In the genomic region with DNA sequence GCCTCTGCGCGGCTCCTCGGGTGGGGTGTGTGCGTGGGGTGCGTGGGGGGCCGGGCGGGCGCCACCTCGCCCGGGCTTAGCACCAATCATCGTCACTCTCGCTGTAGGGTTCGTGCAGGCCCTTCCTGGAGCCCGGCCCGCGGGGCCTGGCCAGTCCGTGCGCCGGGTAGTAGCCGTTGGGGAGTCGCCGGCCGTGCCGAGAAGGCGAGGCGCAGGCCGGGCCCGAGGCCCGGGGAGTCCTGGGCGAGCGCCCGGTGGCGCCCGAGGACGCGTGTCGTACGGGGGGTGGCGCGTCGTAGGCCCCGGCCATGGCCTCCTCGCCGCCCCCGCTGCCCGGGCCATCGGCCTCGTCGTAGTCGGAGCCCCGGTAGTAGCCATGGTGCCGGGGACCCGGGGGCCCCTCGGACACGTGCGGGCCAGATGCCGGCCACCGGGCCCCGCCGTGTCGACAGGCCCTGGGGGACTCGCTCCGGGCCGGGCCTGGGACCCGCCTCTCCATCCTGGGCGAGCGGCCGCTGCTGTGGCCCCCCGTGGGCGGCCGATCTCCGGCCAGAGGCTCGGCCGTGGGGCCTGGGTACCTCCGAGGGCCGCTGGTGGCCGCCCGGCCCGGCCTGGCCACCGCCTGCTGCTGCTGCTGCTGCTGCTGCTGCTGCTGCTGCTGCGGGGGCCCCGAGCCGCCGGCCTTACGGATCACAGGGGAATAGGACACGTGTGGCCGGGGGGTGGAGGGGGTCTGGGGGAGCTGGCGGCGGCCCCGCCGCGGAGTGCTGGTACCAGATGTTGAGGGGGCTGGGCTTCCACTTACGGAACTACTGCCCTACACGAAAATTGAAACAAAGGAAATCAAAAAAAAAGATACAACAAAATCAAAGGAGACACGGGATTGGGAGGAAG, we compare ENCODE assay signal across 8 cellular contexts. TPM values are rescaled to one million over a fixed set of nuclear protein-coding genes. Genes with fewer than 3 reads are reported as not detected.
DNase-seq lines count a peak whose midpoint lies in the region; ATAC-seq and TF ChIP-seq lines count a peak whose summit lies in the region.

No MANE protein-coding gene starts in this region.

- H3K9me3 Mint-ChIP-seq in GM23338: no peaks in the 10 kb centered on the region
- H3K9me3 Mint-ChIP-seq in activated CD8-positive, alpha-beta T cell treated with anti-CD3 and anti-CD28 coated beads for 36 hours: no peaks in the 10 kb centered on the region
- no peaks in the 10 kb centered on the region for H3K9me3 Mint-ChIP-seq in stimulated activated naive CD8-positive, alpha-beta T cell treated with anti-CD3 and anti-CD28 coated beads, Interleukin-15, Interleukin-2, amounts not matched to agents 100 ng/mL and 50 ng/mL, for 24 hours

- H3K36me3 Mint-ChIP-seq in GM23338 (ENCODE audit: low read depth): no peaks in the 10 kb centered on the region
- H3K36me3 Mint-ChIP-seq in activated CD8-positive, alpha-beta T cell treated with anti-CD3 and anti-CD28 coated beads for 36 hours (ENCODE audit: low read depth): no peaks in the 10 kb centered on the region
- no peaks in the 10 kb centered on the region for H3K36me3 Mint-ChIP-seq in stimulated activated naive CD8-positive, alpha-beta T cell treated with anti-CD3 and anti-CD28 coated beads, Interleukin-15, Interleukin-2, amounts not matched to agents 100 ng/mL and 50 ng/mL, for 24 hours (ENCODE audit: low read depth)

- peaks cover 11% of the 10 kb centered on the region for H3K4me1 Mint-ChIP-seq in GM23338
- H3K4me1 Mint-ChIP-seq in activated CD8-positive, alpha-beta T cell treated with anti-CD3 and anti-CD28 coated beads for 36 hours (ENCODE audit: low read depth): peaks cover 21% of the 10 kb centered on the region
- peaks cover 29% of the 10 kb centered on the region for H3K4me1 Mint-ChIP-seq in stimulated activated naive CD8-positive, alpha-beta T cell treated with anti-CD3 and anti-CD28 coated beads, Interleukin-15, Interleukin-2, amounts not matched to agents 100 ng/mL and 50 ng/mL, for 24 hours (ENCODE audit: low read depth)

- H3K4me2 ChIP-seq in GM23338: no peak overlapping the region

- H3K27me3 ChIP-seq in GM23338 (ENCODE audit: insufficient read depth): no peaks in the 10 kb centered on the region

- no peak overlapping the region for H3K27ac Mint-ChIP-seq in GM23338
- H3K27ac Mint-ChIP-seq in activated CD8-positive, alpha-beta T cell treated with anti-CD3 and anti-CD28 coated beads for 36 hours: peak overlapping the region; percentile 96
- peak overlapping the region; percentile 98 for H3K27ac Mint-ChIP-seq in stimulated activated naive CD8-positive, alpha-beta T cell treated with anti-CD3 and anti-CD28 coated beads, Interleukin-15, Interleukin-2, amounts not matched to agents 100 ng/mL and 50 ng/mL, for 24 hours

- H3K27ac ChIP-seq in GM23338 (ENCODE audit: low read depth): no peak overlapping the region

- POLR2A ChIA-PET in activated CD8-positive, alpha-beta T cell treated with anti-CD3 and anti-CD28 coated beads for 36 hours (lab: Charles Lee): interaction anchor here (1.5 kb wide), 1 partner anchor 57 kb away, joined by 5 read pairs; the partner anchor contains the start of genes IER2 and STX10

- H3K4me3 Mint-ChIP-seq in GM23338: no peak overlapping the region
- peak overlapping the region; percentile 79 for H3K4me3 Mint-ChIP-seq in activated CD8-positive, alpha-beta T cell treated with anti-CD3 and anti-CD28 coated beads for 36 hours
- peak overlapping the region; percentile 87 for H3K4me3 Mint-ChIP-seq in stimulated activated naive CD8-positive, alpha-beta T cell treated with anti-CD3 and anti-CD28 coated beads, Interleukin-15, Interleukin-2, amounts not matched to agents 100 ng/mL and 50 ng/mL, for 24 hours

- H3K4me1 ChIP-seq in GM23338 (ENCODE audit: insufficient read depth): peaks cover 7% of the 10 kb centered on the region; the same call in 1 of the 2 replicates

- H2AFZ ChIP-seq in GM23338: no peak overlapping the region

- CTCF ChIA-PET in activated CD8-positive, alpha-beta T cell treated with anti-CD3 and anti-CD28 coated beads for 36 hours (lab: Charles Lee): interaction anchor here (1.5 to 4.6 kb wide), 2 partner anchors 13 to 40 kb away, joined by 4 to 22 read pairs; no protein-coding TSS in a partner anchor

- DNase-seq in GM23338 (ENCODE audit: low spot score) (peak; percentile 72), left cardiac atrium (peak; percentile 37), NCI-H345 (lab: John Stamatoyannopoulos, UW) (no peak), NCI-H748 (lab: John Stamatoyannopoulos, UW; ENCODE audit: unreplicated experiment) (no peak)
- DNase-seq in activated CD8-positive, alpha-beta T cell treated with anti-CD3 and anti-CD28 coated beads for 36 hours: no peak
- DNase-seq in effector CD4-positive, alpha-beta T cell: no peak

- H3K36me3 ChIP-seq in GM23338 (ENCODE audit: insufficient read depth): no peaks in the 10 kb centered on the region

- TF ChIP-seq CTCF in GM23338 (conservative IDR thresholded peaks at IDR 0.05; ENCODE audit: low read depth in 2 of 2): no peak
- TF ChIP-seq CTCF in activated CD8-positive, alpha-beta T cell treated with anti-CD3 and anti-CD28 coated beads for 36 hours (IDR thresholded peaks at IDR 0.05): no peak

- no peaks in the 10 kb centered on the region for H3K79me2 ChIP-seq in GM23338 (replicated peaks; ENCODE audit: insufficient read depth)

- no peaks in the 10 kb centered on the region for H4K20me1 ChIP-seq in GM23338 (replicated peaks; ENCODE audit: insufficient read depth)

- intact Hi-C loops in activated CD8-positive, alpha-beta T cell treated with anti-CD3 and anti-CD28 coated beads for 36 hours (cut with micrococcal nuclease): no loop called here
- intact Hi-C loops in left cardiac atrium (cut with DNase I): no loop called here

- peaks cover 17% of the 10 kb centered on the region for H3K27me3 Mint-ChIP-seq in GM23338 (ENCODE audit: insufficient read depth, low read depth, poor library complexity)
- no peaks in the 10 kb centered on the region for H3K27me3 Mint-ChIP-seq in activated CD8-positive, alpha-beta T cell treated with anti-CD3 and anti-CD28 coated beads for 36 hours
- no peaks in the 10 kb centered on the region for H3K27me3 Mint-ChIP-seq in stimulated activated naive CD8-positive, alpha-beta T cell treated with anti-CD3 and anti-CD28 coated beads, Interleukin-15, Interleukin-2, amounts not matched to agents 100 ng/mL and 50 ng/mL, for 24 hours

- ATAC-seq in GM23338 (peak; percentile 57), left cardiac atrium (peak; percentile 32 to 55), HG02884 (IDR thresholded peaks at IDR 0.05; ENCODE audit: unreplicated experiment) (no peak)
- ATAC-seq in activated CD8-positive, alpha-beta T cell treated with anti-CD3 and anti-CD28 coated beads for 36 hours: no peak

- H3K9me2 ChIP-seq in GM23338 (ENCODE audit: insufficient read depth): no peaks in the 10 kb centered on the region

- H3K4me3 ChIP-seq in GM23338: no peak overlapping the region

- no peaks in the 10 kb centered on the region; the same call in 1 of the 2 replicates for H3F3A ChIP-seq in GM23338 (replicated peaks; ENCODE audit: low read depth)

TF ChIP-seq in GM23338, 12 proteins besides CTCF, POLR2A, EP300 and RAD21 (continues in another document):
- TF ChIP-seq EZH2phosphoT487 (IDR thresholded peaks at IDR 0.05; ENCODE audit: unreplicated experiment) (no peak), POLR2AphosphoS5 (IDR thresholded peaks at IDR 0.05; ENCODE audit: low read depth) (no peak), JUNB (IDR thresholded peaks at IDR 0.05; ENCODE audit: unreplicated experiment) (no peak), NANOG (IDR thresholded peaks at IDR 0.05; ENCODE audit: borderline replicate concordance) (no peak), ZNF331 (CRISPR knock-in tag; IDR thresholded peaks at IDR 0.05; ENCODE audit: low read depth) (no peak), REST (IDR thresholded peaks at IDR 0.05; ENCODE audit: unreplicated experiment) (no peak), CREB1 (CRISPR knock-in tag; IDR thresholded peaks at IDR 0.05; ENCODE audit: low read depth) (no peak), EZH2 (IDR thresholded peaks at IDR 0.05; ENCODE audit: low read depth, unreplicated experiment) (no peak)

RNA-seq across cellular contexts. Expression of gene IER2, which starts 57.3 kb away (rescaled TPM):
- total RNA-seq in GM23338 (2014; rRNA removed; shearing (Covaris generic)): 99.1 and 124 TPM in 2 replicates
- 191 and 200 TPM in 2 replicates for polyA plus RNA-seq in GM23338 (2016; fragmentation: Nextera tagmentation; extraction: Ambion mirVana)
- 100 to 1,000 TPM; 120 to 122 TPM for total RNA-seq in activated CD8-positive, alpha-beta T cell treated with anti-CD3 and anti-CD28 coated beads for 36 hours
- 10 to 100 TPM; 36.9 to 61.3 TPM for total RNA-seq in left cardiac atrium

RNA-seq across cellular contexts. Expression of gene STX10, which starts 57.3 kb away (rescaled TPM):
- total RNA-seq in GM23338 (2014; rRNA removed; shearing (Covaris generic)): 55.9 and 58.3 TPM in 2 replicates
- polyA plus RNA-seq in GM23338 (2016; fragmentation: Nextera tagmentation; extraction: Ambion mirVana): 42.8 and 44.0 TPM in 2 replicates
- total RNA-seq in activated CD8-positive, alpha-beta T cell treated with anti-CD3 and anti-CD28 coated beads for 36 hours: 10 to 100 TPM; 66.8 to 72.4 TPM
- total RNA-seq in left cardiac atrium: 10 to 100 TPM; 30.0 to 36.1 TPM

Comparison
In these comparisons a context has a peak if more than half of its experiments do, and no peak if none do; other contexts are left out.
1. ATAC-seq: peak in GM23338 (single experiment) and left cardiac atrium (2 of 2); none in activated CD8-positive, alpha-beta T cell treated with anti-CD3 and anti-CD28 coated beads for 36 hours (single experiment) and HG02884 (single experiment).
2. DNase-seq: peak in GM23338 (single experiment) and left cardiac atrium (single experiment); none in activated CD8-positive, alpha-beta T cell treated with anti-CD3 and anti-CD28 coated beads for 36 hours (single experiment), NCI-H345 (single experiment), effector CD4-positive, alpha-beta T cell (single experiment) and NCI-H748 (single experiment).